6 cellular contexts compared by ENCODE assay signal in genomic region chr11:65539401-65540289, GRCh38. TPM values are rescaled to one million over a fixed set of nuclear protein-coding genes. Genes with fewer than 3 reads are reported as not detected.
A peak's percentile ranks its signal among the peaks of the same experiment; 100 is the strongest.
DNase-seq lines count a peak whose midpoint lies in the region; ATAC-seq and TF ChIP-seq lines count a peak whose summit lies in the region.

No MANE protein-coding gene starts in this region.

- H3K4me1 ChIP-seq in colonic mucosa (peaks cover 8% of the 10 kb centered on the region), prostate gland (replicated peaks) (peaks cover 17% of the 10 kb centered on the region)

- H3K9me3 ChIP-seq in colonic mucosa (no peaks in the 10 kb centered on the region), prostate gland (no peaks in the 10 kb centered on the region)

- ATAC-seq in GM19438 (IDR thresholded peaks at IDR 0.05; ENCODE audit: low read depth, unreplicated experiment): peak; percentile 28

- TF ChIP-seq CTCF in HL-60 (IDR thresholded peaks at IDR 0.05; ENCODE audit: insufficient read depth, low read length) (no peak), colonic mucosa (IDR thresholded peaks at IDR 0.05) (peak; percentile 29), prostate gland (IDR thresholded peaks at IDR 0.05) (peak in 1 of 4 experiments; percentile 48)

- DNase-seq in HL-60 (ENCODE audit: low read depth in 1 of 2, low spot score in 1 of 2): no peak
- DNase-seq in colonic mucosa: peak; percentile 88
- DNase-seq in prostate gland (ENCODE audit: low spot score): peak; percentile 80
- no peak for DNase-seq in pons (ENCODE audit: low spot score)
- DNase-seq in NCI-H510A treated with DMSO at 0.1 percent for 48 hours (lab: John Stamatoyannopoulos, UW): no peak

- TF ChIP-seq POLR2A in prostate gland (IDR thresholded peaks at IDR 0.05): peak; percentile 61

- peak overlapping the region; percentile 70 to 81 for H3K9ac ChIP-seq in colonic mucosa (ENCODE audit: low read depth in 2 of 2, low read length in 2 of 2)

- H3K4me3 ChIP-seq in HL-60 (replicated peaks; ENCODE audit: insufficient read depth, low read length): peak overlapping the region; percentile 56
- H3K4me3 ChIP-seq in colonic mucosa: peak overlapping the region; percentile 45
- peak overlapping the region; percentile 45 to 50 for H3K4me3 ChIP-seq in prostate gland

- intact Hi-C loops in colonic mucosa (cut with DNase I): loop anchor here (5.0 kb wide), 2 partner anchors 53 to 73 kb away; partner anchors contain the start of gene MAP3K11
- intact Hi-C loops in prostate gland (cut with DNase I): loop anchor here (2.0 kb wide), 1 partner anchor 31 kb away; the partner anchor contains the start of gene ZNRD2

- H3K27me3 ChIP-seq in HL-60 (ENCODE audit: insufficient read depth, poor library complexity, severe bottlenecking) (no peaks in the 10 kb centered on the region), colonic mucosa (no peaks in the 10 kb centered on the region), prostate gland (replicated peaks; ENCODE audit: insufficient read depth) (no peaks in the 10 kb centered on the region)

- H3K27ac ChIP-seq in HL-60 (replicated peaks) (peak overlapping the region; percentile 17; the same call in 1 of the 2 replicates), colonic mucosa (peak overlapping the region; percentile 81), prostate gland (peak overlapping the region; percentile 80 to 89)

- H3K36me3 ChIP-seq in colonic mucosa: peaks cover 5% of the 10 kb centered on the region
- H3K36me3 ChIP-seq in prostate gland: peaks cover 5 to 20% of the 10 kb centered on the region in 2 donors

- 39% methylated on average over 79 of the region's 90 CpGs for WGBS in prostate gland

RNA-seq across cellular contexts. Expression of gene SCYL1, which starts 14.8 kb away (rescaled TPM):
- total RNA-seq in colonic mucosa (10 to 100 TPM; 59.2 to 84.1 TPM), prostate gland (100 to 1,000 TPM; 125 to 177 TPM)

RNA-seq across cellular contexts. Expression of gene LTBP3, which starts 18.5 kb away (rescaled TPM):
- 10 to 100 TPM; 27.3 to 31.1 TPM for total RNA-seq in colonic mucosa
- 100 to 1,000 TPM; 220 to 234 TPM for total RNA-seq in prostate gland

RNA-seq across cellular contexts. Expression of gene ZNRD2, which starts 30.6 kb away (rescaled TPM):
- total RNA-seq in colonic mucosa (10 to 100 TPM; 16.6 to 30.8 TPM), prostate gland (10 to 100 TPM; 72.8 to 98.1 TPM)

RNA-seq across cellular contexts. Expression of gene FAM89B, which starts 32.7 kb away (rescaled TPM):
- total RNA-seq in colonic mucosa: 10 to 100 TPM; 27.4 to 32.2 TPM
- 10 to 100 TPM; 68.6 to 92.6 TPM for total RNA-seq in prostate gland

RNA-seq across cellular contexts. Expression of gene EHBP1L1, which starts 36.2 kb away (rescaled TPM):
- total RNA-seq in colonic mucosa (10 to 100 TPM; 58.5 to 78.5 TPM), prostate gland (10 to 100 TPM; 68.2 to 98.7 TPM)

Comparison
In these comparisons a context has a peak if more than half of its experiments do, and no peak if none do; other contexts are left out.
1. DNase-seq: peak in colonic mucosa (single experiment) and prostate gland (single experiment); none in HL-60 (0 of 2), pons (single experiment) and NCI-H510A treated with DMSO at 0.1 percent for 48 hours (single experiment).
2. H3K27ac ChIP-seq: peak in every context shown above with its lines; median percentile 84 in prostate gland; 81 in colonic mucosa; 17 in HL-60.
3. RNA of gene LTBP3, which starts 18.5 kb away (total RNA-seq): 220 to 234 TPM in prostate gland; 27.3 to 31.1 TPM in colonic mucosa; every median in the first group is over 4 times any median in the second.
4. Peak in every context shown above with its lines, with median percentiles within 50 percentile points of each other: H3K4me3 ChIP-seq.